8 cellular contexts compared by ENCODE assay signal in the genomic region with DNA sequence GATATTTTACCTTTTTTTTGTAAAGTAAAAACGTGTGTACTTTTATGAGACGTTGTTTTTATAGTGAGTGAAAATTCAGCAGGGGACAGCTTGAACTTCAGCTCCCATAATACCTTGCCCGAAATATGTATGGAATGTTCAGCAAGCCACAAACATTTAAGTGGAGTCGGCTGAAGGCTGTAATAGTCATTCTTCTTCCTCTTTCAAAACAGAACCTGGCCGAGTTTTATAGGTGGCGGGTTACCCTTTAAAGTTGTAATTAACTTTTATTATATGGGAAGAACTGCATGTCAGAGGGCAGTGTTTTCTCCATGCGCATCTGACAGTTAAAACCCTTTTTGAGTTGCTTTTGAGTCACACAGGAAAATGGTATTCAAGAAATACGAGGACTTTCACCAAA. TPM values are rescaled to one million over a fixed set of nuclear protein-coding genes. Genes with fewer than 3 reads are reported as not detected.
DNase-seq lines count a peak whose midpoint lies in the region; ATAC-seq, FAIRE-seq and TF ChIP-seq lines count a peak whose summit lies in the region.

No MANE protein-coding gene starts in this region.

- no peaks in the 10 kb centered on the region for H3K9me3 Mint-ChIP-seq in astrocyte (ENCODE audit: unreplicated experiment)
- no peaks in the 10 kb centered on the region for H3K9me3 Mint-ChIP-seq in activated T-helper 17 cell treated with anti-CD3 and anti-CD28 coated beads, Interleukin-2, amount 50 U/mL, for 72 hours

- H3K4me3 Mint-ChIP-seq in astrocyte (ENCODE audit: unreplicated experiment), result peak overlapping the region; percentile 69
- no peak overlapping the region for H3K4me3 Mint-ChIP-seq in activated T-helper 17 cell treated with anti-CD3 and anti-CD28 coated beads, Interleukin-2, amount 50 U/mL, for 72 hours

- H3K79me2 ChIP-seq in astrocyte (ENCODE audit: insufficient read depth, low read length), result peaks cover 54% of the 10 kb centered on the region

- peaks cover 29% of the 10 kb centered on the region for H4K20me1 ChIP-seq in astrocyte (ENCODE audit: insufficient read depth, low read length)

- peaks cover 15% of the 10 kb centered on the region for H3K4me1 Mint-ChIP-seq in astrocyte (ENCODE audit: low read depth, unreplicated experiment)
- peaks cover 7% of the 10 kb centered on the region for H3K4me1 Mint-ChIP-seq in activated T-helper 17 cell treated with anti-CD3 and anti-CD28 coated beads, Interleukin-2, amount 50 U/mL, for 72 hours

- H3K27ac Mint-ChIP-seq in astrocyte (ENCODE audit: unreplicated experiment), result peak overlapping the region; percentile 73
- no peak overlapping the region for H3K27ac Mint-ChIP-seq in activated T-helper 17 cell treated with anti-CD3 and anti-CD28 coated beads, Interleukin-2, amount 50 U/mL, for 72 hours

- no peaks in the 10 kb centered on the region for H3K36me3 Mint-ChIP-seq in astrocyte (ENCODE audit: low read depth, unreplicated experiment)
- peaks cover 14% of the 10 kb centered on the region for H3K36me3 Mint-ChIP-seq in activated T-helper 17 cell treated with anti-CD3 and anti-CD28 coated beads, Interleukin-2, amount 50 U/mL, for 72 hours (ENCODE audit: low read depth)

- FAIRE-seq in astrocyte (lab: Jason Lieb, UNC), result no peak

- H3K4me3 ChIP-seq in AG04450 (ENCODE audit: low read depth, low read length) (peak overlapping the region; percentile 27; the same call in 1 of the 2 replicates), HUES6 (ENCODE audit: low read depth, low read length) (peak overlapping the region; percentile 74), astrocyte (ENCODE audit: insufficient read depth, low read depth, low read length) (peak overlapping the region; percentile 41)

- CTCF ChIA-PET in AG04450 (lab: Charles Lee), result interaction anchor here (0.6 kb wide), 1 partner anchor 102 kb away, joined by 3 read pairs; no protein-coding TSS in a partner anchor

- TF ChIP-seq CTCF in AG04450 (IDR thresholded peaks at IDR 0.05; ENCODE audit: low read depth, low read length) (no peak), astrocyte (IDR thresholded peaks at IDR 0.05; ENCODE audit: insufficient read depth, low read depth, low read length) (no peak)

- no peaks in the 10 kb centered on the region for H3K27me3 ChIP-seq in AG04450 (ENCODE audit: control insufficient read depth, insufficient read depth, low read length)
- no peaks in the 10 kb centered on the region for H3K27me3 ChIP-seq in HUES6 (ENCODE audit: control insufficient read depth, insufficient read depth, low read length)
- no peaks in the 10 kb centered on the region for H3K27me3 ChIP-seq in astrocyte (ENCODE audit: insufficient read depth, low read length)

- H3K36me3 ChIP-seq in HUES6 (ENCODE audit: control insufficient read depth, insufficient read depth, low read length), result no peaks in the 10 kb centered on the region
- H3K36me3 ChIP-seq in astrocyte (ENCODE audit: insufficient read depth, low read length), result no peaks in the 10 kb centered on the region

- ATAC-seq in GM21526 (IDR thresholded peaks at IDR 0.05; ENCODE audit: low FRiP score, unreplicated experiment), result no peak
- no peak for ATAC-seq in activated T-helper 17 cell treated with anti-CD3 and anti-CD28 coated beads, Interleukin-2, amount 50 U/mL, for 72 hours (replicated peaks)

- H3K27ac ChIP-seq in AG04450 (ENCODE audit: low read depth, low read length) (no peak overlapping the region), HUES6 (ENCODE audit: low read depth, low read length) (peak overlapping the region; percentile 67; the same call in 1 of the 2 replicates), astrocyte (ENCODE audit: low read depth, low read length) (peak overlapping the region; percentile 79)

- H3K4me2 ChIP-seq in astrocyte (ENCODE audit: low read length), result peak overlapping the region; percentile 93

- no peak overlapping the region for H2AFZ ChIP-seq in astrocyte (ENCODE audit: low read depth, low read length)

- DNase-seq in AG04450 (ENCODE audit: low read depth, low spot score) (no peak), astrocyte (ENCODE audit: low read depth) (peak; percentile 77), left kidney (ENCODE audit: low read depth, low spot score) (peak; percentile 58), GM19240 (ENCODE audit: insufficient read length, low spot score) (no peak), DMS53 (lab: John Stamatoyannopoulos, UW) (no peak)

- H3K4me1 ChIP-seq in HUES6 (ENCODE audit: control insufficient read depth, insufficient read depth, low read length) (peaks cover 23% of the 10 kb centered on the region), astrocyte (ENCODE audit: insufficient read depth, low read length) (peaks cover 37% of the 10 kb centered on the region)

- H3K9ac ChIP-seq in HUES6 (ENCODE audit: low read length) (no peak overlapping the region), astrocyte (ENCODE audit: low read length) (peak overlapping the region; percentile 88)

- H3K9me3 ChIP-seq in AG04450 (ENCODE audit: control insufficient read depth, insufficient read depth, low read length), result no peaks in the 10 kb centered on the region
- H3K9me3 ChIP-seq in HUES6 (ENCODE audit: control insufficient read depth, insufficient read depth, low read depth, low read length), result peaks cover 12% of the 10 kb centered on the region
- H3K9me3 ChIP-seq in astrocyte (ENCODE audit: insufficient read depth, low read depth, low read length), result no peaks in the 10 kb centered on the region

- no peaks in the 10 kb centered on the region for H3K27me3 Mint-ChIP-seq in astrocyte (ENCODE audit: low read depth, unreplicated experiment)
- H3K27me3 Mint-ChIP-seq in activated T-helper 17 cell treated with anti-CD3 and anti-CD28 coated beads, Interleukin-2, amount 50 U/mL, for 72 hours, result peaks cover 3% of the 10 kb centered on the region

- POLR2A ChIA-PET in AG04450 (lab: Yijun Ruan, JAX), result interaction anchor here (0.6 to 1.3 kb wide), 3 partner anchors 9 to 60 kb away, joined by 3 to 4 read pairs (median 3); no protein-coding TSS in a partner anchor

RNA-seq across cellular contexts. Expression of a gene that starts 50.7 kb away (rescaled TPM):
- 0.11 and 0.12 TPM in 2 replicates for polyA plus RNA-seq in AG04450 (2011; rRNA removed)
- 0.23 TPM in 1 of 2 replicates, not detected in the other for polyA minus RNA-seq in AG04450 (2011; rRNA and poly(A)+ RNA removed)
- total RNA-seq in astrocyte, result 0.36 TPM in 1 of 2 replicates, not detected in the other
- not detected for total RNA-seq in activated T-helper 17 cell treated with anti-CD3 and anti-CD28 coated beads, Interleukin-2, amount 50 U/mL, for 72 hours

Comparison
In these comparisons a context has a peak if more than half of its experiments do, and no peak if none do; other contexts are left out.
1. DNase-seq: peak in astrocyte (single experiment) and left kidney (single experiment); none in AG04450 (single experiment), GM19240 (single experiment) and DMS53 (single experiment).
2. Peak in every context shown above with its lines, with median percentiles within 50 percentile points of each other: H3K4me3 ChIP-seq.